1 cellular context compared by ENCODE assay signal in the genomic region with DNA sequence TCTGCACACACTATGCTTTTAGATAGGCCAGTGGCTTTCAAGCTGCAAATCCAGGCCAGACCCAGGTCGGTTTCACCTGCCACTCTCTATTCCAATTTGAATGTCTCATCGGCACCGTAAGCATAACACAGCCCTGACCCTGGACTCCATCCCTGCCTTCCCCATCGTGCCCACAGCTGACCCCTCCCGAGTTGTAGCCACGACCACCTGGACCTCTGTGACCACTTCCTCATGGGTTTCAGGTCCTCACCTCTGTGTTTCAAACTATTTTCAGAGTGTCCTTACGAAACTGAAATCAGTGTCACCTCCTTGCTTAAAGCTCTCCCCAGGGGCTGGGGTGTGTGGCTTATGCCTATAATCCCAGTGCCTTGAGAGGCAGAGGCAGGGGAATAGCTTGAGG.
TF ChIP-seq lines count a peak whose summit lies in the region.

No MANE protein-coding gene starts in this region.

TF ChIP-seq in GM12878, 131 proteins besides CTCF, POLR2A, EP300 and RAD21 (continued from another document):
- TF ChIP-seq, protein P1, sequence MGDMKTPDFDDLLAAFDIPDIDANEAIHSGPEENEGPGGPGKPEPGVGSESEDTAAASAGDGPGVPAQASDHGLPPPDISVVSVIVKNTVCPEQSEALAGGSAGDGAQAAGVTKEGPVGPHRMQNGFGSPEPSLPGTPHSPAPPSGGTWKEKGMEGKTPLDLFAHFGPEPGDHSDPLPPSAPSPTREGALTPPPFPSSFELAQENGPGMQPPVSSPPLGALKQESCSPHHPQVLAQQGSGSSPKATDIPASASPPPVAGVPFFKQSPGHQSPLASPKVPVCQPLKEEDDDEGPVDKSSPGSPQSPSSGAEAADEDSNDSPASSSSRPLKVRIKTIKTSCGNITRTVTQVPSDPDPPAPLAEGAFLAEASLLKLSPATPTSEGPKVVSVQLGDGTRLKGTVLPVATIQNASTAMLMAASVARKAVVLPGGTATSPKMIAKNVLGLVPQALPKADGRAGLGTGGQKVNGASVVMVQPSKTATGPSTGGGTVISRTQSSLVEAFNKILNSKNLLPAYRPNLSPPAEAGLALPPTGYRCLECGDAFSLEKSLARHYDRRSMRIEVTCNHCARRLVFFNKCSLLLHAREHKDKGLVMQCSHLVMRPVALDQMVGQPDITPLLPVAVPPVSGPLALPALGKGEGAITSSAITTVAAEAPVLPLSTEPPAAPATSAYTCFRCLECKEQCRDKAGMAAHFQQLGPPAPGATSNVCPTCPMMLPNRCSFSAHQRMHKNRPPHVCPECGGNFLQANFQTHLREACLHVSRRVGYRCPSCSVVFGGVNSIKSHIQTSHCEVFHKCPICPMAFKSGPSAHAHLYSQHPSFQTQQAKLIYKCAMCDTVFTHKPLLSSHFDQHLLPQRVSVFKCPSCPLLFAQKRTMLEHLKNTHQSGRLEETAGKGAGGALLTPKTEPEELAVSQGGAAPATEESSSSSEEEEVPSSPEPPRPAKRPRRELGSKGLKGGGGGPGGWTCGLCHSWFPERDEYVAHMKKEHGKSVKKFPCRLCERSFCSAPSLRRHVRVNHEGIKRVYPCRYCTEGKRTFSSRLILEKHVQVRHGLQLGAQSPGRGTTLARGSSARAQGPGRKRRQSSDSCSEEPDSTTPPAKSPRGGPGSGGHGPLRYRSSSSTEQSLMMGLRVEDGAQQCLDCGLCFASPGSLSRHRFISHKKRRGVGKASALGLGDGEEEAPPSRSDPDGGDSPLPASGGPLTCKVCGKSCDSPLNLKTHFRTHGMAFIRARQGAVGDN (IDR thresholded peaks at IDR 0.05), result no peak
- TF ChIP-seq MEF2A (IDR thresholded peaks at IDR 0.05; ENCODE audit: insufficient read depth, low read depth, low read length), result peak; percentile 37; the same call in 1 of the 2 replicates
- TF ChIP-seq TAF1 (IDR thresholded peaks at IDR 0.05; ENCODE audit: borderline replicate concordance, low read depth, low read length), result no peak
- no peak for TF ChIP-seq RFX5 (IDR thresholded peaks at IDR 0.05; ENCODE audit: low read depth, low read length)
- TF ChIP-seq, protein P2, sequence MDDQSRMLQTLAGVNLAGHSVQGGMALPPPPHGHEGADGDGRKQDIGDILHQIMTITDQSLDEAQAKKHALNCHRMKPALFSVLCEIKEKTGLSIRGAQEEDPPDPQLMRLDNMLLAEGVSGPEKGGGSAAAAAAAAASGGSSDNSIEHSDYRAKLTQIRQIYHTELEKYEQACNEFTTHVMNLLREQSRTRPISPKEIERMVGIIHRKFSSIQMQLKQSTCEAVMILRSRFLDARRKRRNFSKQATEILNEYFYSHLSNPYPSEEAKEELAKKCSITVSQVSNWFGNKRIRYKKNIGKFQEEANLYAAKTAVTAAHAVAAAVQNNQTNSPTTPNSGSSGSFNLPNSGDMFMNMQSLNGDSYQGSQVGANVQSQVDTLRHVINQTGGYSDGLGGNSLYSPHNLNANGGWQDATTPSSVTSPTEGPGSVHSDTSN (IDR thresholded peaks at IDR 0.05; ENCODE audit: insufficient replicate concordance, low read depth, low read length), result no peak
- no peak for TF ChIP-seq SIN3A (IDR thresholded peaks at IDR 0.05; ENCODE audit: low read depth, low read length)
- TF ChIP-seq SMC3 (IDR thresholded peaks at IDR 0.05; ENCODE audit: borderline replicate concordance, low read length), result no peak
- no peak for TF ChIP-seq ZNF217 (IDR thresholded peaks at IDR 0.05)
- TF ChIP-seq, protein P3, sequence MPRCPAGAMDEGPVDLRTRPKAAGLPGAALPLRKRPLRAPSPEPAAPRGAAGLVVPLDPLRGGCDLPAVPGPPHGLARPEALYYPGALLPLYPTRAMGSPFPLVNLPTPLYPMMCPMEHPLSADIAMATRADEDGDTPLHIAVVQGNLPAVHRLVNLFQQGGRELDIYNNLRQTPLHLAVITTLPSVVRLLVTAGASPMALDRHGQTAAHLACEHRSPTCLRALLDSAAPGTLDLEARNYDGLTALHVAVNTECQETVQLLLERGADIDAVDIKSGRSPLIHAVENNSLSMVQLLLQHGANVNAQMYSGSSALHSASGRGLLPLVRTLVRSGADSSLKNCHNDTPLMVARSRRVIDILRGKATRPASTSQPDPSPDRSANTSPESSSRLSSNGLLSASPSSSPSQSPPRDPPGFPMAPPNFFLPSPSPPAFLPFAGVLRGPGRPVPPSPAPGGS (IDR thresholded peaks at IDR 0.05; ENCODE audit: borderline replicate concordance, insufficient read depth, low read depth, low read length, poor library complexity, severe bottlenecking), result no peak
- no peak for TF ChIP-seq HDGF (IDR thresholded peaks at IDR 0.05)
- TF ChIP-seq NRF1 (conservative IDR thresholded peaks at IDR 0.05; ENCODE audit: low read depth, low read length), result no peak
- no peak for TF ChIP-seq STAT1 (conservative IDR thresholded peaks at IDR 0.05)
- TF ChIP-seq TBL1XR1 (IDR thresholded peaks at IDR 0.05; ENCODE audit: low read depth, low read length), result no peak
- TF ChIP-seq, protein P4, sequence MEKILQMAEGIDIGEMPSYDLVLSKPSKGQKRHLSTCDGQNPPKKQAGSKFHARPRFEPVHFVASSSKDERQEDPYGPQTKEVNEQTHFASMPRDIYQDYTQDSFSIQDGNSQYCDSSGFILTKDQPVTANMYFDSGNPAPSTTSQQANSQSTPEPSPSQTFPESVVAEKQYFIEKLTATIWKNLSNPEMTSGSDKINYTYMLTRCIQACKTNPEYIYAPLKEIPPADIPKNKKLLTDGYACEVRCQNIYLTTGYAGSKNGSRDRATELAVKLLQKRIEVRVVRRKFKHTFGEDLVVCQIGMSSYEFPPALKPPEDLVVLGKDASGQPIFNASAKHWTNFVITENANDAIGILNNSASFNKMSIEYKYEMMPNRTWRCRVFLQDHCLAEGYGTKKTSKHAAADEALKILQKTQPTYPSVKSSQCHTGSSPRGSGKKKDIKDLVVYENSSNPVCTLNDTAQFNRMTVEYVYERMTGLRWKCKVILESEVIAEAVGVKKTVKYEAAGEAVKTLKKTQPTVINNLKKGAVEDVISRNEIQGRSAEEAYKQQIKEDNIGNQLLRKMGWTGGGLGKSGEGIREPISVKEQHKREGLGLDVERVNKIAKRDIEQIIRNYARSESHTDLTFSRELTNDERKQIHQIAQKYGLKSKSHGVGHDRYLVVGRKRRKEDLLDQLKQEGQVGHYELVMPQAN (conservative IDR thresholded peaks at IDR 0.05), result no peak
- peak in 1 of 2 experiments; percentile 35; a peak in 2 of 4 replicates for TF ChIP-seq BHLHE40 (IDR thresholded peaks at IDR 0.05; ENCODE audit: borderline replicate concordance in 1 of 2, low read depth in 2 of 2, low read length in 1 of 2)
- TF ChIP-seq, protein P5, sequence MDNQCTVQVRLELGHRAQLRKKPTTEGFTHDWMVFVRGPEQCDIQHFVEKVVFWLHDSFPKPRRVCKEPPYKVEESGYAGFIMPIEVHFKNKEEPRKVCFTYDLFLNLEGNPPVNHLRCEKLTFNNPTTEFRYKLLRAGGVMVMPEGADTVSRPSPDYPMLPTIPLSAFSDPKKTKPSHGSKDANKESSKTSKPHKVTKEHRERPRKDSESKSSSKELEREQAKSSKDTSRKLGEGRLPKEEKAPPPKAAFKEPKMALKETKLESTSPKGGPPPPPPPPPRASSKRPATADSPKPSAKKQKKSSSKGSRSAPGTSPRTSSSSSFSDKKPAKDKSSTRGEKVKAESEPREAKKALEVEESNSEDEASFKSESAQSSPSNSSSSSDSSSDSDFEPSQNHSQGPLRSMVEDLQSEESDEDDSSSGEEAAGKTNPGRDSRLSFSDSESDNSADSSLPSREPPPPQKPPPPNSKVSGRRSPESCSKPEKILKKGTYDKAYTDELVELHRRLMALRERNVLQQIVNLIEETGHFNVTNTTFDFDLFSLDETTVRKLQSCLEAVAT (IDR thresholded peaks at IDR 0.05), result no peak
- TF ChIP-seq LARP7 (IDR thresholded peaks at IDR 0.05), result no peak
